1 cellular context compared by ENCODE assay signal in the genomic region with DNA sequence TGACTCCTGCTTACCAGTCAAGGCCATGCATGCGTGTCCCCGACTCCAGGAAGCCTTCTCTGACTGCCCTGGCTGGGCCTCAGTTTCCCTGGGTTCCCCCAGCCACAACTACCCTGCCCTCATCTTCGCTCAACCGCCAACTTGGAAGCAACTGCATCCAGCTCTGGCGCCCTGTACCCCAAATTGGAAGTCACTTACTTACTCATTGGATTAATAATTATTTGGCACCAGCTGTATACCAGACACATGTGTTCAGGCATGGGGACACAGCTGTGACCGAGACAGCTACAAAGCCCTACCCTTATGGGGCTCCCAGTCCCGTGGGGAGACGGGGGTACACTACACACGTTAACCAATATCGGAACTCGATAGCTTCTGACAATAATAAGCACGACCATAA.
TF ChIP-seq lines count a peak whose summit lies in the region.

No MANE protein-coding gene starts in this region.

TF ChIP-seq in K562, 482 proteins besides CTCF, POLR2A, EP300 and RAD21:
- TF ChIP-seq, protein P1, sequence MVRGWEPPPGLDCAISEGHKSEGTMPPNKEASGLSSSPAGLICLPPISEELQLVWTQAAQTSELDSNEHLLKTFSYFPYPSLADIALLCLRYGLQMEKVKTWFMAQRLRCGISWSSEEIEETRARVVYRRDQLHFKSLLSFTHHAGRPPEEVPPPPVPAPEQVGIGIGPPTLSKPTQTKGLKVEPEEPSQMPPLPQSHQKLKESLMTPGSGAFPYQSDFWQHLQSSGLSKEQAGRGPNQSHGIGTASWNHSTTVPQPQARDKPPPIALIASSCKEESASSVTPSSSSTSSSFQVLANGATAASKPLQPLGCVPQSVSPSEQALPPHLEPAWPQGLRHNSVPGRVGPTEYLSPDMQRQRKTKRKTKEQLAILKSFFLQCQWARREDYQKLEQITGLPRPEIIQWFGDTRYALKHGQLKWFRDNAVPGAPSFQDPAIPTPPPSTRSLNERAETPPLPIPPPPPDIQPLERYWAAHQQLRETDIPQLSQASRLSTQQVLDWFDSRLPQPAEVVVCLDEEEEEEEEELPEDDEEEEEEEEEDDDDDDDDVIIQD (CRISPR knock-in tag; IDR thresholded peaks at IDR 0.05), result no peak
- TF ChIP-seq ZKSCAN8 (CRISPR knock-in tag; IDR thresholded peaks at IDR 0.05), result peak; percentile 97
